ENCODE assay signal across 9 cellular contexts in the genomic region with DNA sequence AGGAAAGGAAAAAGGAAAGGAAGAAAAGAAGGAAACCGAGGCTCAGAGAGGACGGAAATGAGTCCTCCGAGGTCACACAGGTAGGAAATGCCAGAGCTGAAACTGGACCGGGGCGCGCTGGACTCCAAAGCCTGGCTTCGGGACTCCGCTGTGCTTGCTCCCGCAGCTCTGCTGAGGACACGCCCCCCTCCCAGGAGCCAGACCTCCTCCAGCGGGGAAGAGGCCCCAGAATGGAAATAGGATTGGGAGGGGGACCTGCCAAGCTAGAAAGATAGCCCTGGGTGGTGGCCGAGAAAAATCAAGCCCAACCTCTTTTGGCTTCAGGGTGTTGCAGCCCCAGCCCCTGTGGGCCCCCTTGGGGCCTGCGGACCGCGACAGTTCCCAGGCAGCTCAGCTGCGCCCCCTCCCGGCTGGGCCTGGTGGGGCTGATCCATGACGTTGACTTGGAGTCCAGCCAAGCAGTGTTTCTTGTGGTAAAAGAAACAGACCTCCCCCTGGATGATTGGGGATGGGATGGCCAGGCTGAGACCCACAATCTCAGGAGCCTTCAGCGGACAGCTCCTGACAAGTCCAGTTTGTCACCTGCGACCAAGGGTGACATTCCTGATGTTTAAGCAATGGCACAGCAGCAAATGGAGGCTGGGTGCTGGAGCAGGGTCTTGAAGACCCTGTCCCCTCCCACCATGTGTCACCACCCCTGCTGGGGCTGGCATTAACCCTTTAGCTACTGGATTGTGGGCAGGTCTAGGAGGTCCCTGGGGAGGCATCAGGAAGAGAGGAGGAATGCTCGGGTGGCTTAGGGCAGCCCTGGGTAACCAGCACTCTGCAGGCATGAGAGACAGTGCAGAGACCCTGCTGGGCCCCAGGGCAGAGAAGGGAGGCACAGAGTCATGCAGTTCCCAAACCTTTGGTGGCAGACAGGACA. TPM values are rescaled to one million over a fixed set of nuclear protein-coding genes. Genes with fewer than 3 reads are reported as not detected.
DNase-seq lines count a peak whose midpoint lies in the region; ATAC-seq, FAIRE-seq and TF ChIP-seq lines count a peak whose summit lies in the region.
"Had no signal": no experiment of that assay in that cellular context is flagged by ENCODE, and none has a peak within 500 bp of the region (broad histone marks: within the 10 kb centered on the region; RNA-seq: fewer than 3 reads in every experiment).

No MANE protein-coding gene starts in this region.

- H3K27me3 ChIP-seq in gastroesophageal sphincter: no peaks in the 10 kb centered on the region

- TF ChIP-seq POLR2A in gastroesophageal sphincter (IDR thresholded peaks at IDR 0.05): no peak

- no peak overlapping the region for H3K27ac Mint-ChIP-seq in activated T-helper 17 cell treated with anti-CD3 and anti-CD28 coated beads, Interleukin-2, amount 50 U/mL, for 72 hours
- peak overlapping the region; percentile 41 for H3K27ac Mint-ChIP-seq in progenitor cell of endocrine pancreas

- WGBS in gastroesophageal sphincter (ENCODE audit: low coverage in 1 of 2), 2 donors: 14 to 34% methylated on average over 7 of the region's 21 CpGs

- H3K4me1 ChIP-seq in gastroesophageal sphincter: peaks cover 0 to 44% (median 21%) of the 10 kb centered on the region in 3 donors

- H3K36me3 ChIP-seq in gastroesophageal sphincter: no peaks in the 10 kb centered on the region

- no peak overlapping the region for H3K4me3 Mint-ChIP-seq in activated T-helper 17 cell treated with anti-CD3 and anti-CD28 coated beads, Interleukin-2, amount 50 U/mL, for 72 hours
- no peak overlapping the region for H3K4me3 Mint-ChIP-seq in progenitor cell of endocrine pancreas (ENCODE audit: low read depth)

- FAIRE-seq in D721Med (lab: Jason Lieb, UNC): no peak

- no peak for DNase-seq in D721Med (ENCODE audit: insufficient read length, low spot score)
- peak; percentile 93 for DNase-seq in HuH-7 (ENCODE audit: low spot score)
- DNase-seq in RPMI8226: peak; percentile 77
- DNase-seq in progenitor cell of endocrine pancreas (ENCODE audit: low spot score, unreplicated experiment): peak; percentile 50
- no peak for DNase-seq in globus pallidus (ENCODE audit: low spot score)

- peak; percentile 51 for ATAC-seq in activated T-helper 17 cell treated with anti-CD3 and anti-CD28 coated beads, Interleukin-2, amount 50 U/mL, for 72 hours (replicated peaks)
- ATAC-seq in gastroesophageal sphincter: peak; percentile 77
- no peak for ATAC-seq in HG02763 (IDR thresholded peaks at IDR 0.05; ENCODE audit: unreplicated experiment)

- H3K36me3 Mint-ChIP-seq in activated T-helper 17 cell treated with anti-CD3 and anti-CD28 coated beads, Interleukin-2, amount 50 U/mL, for 72 hours (ENCODE audit: low read depth): no peaks in the 10 kb centered on the region
- H3K36me3 Mint-ChIP-seq in progenitor cell of endocrine pancreas (ENCODE audit: insufficient read depth): no peaks in the 10 kb centered on the region

- no peaks in the 10 kb centered on the region for H3K27me3 Mint-ChIP-seq in activated T-helper 17 cell treated with anti-CD3 and anti-CD28 coated beads, Interleukin-2, amount 50 U/mL, for 72 hours
- H3K27me3 Mint-ChIP-seq in progenitor cell of endocrine pancreas: peaks cover 11% of the 10 kb centered on the region

- H3K9me3 ChIP-seq in gastroesophageal sphincter: no peaks in the 10 kb centered on the region

- TF ChIP-seq CTCF in D721Med (IDR thresholded peaks at IDR 0.05; ENCODE audit: insufficient read depth, missing control alignments) (peak; percentile 72), gastroesophageal sphincter (IDR thresholded peaks at IDR 0.05) (peak; percentile 86 to 92 (median 89)), progenitor cell of endocrine pancreas (IDR thresholded peaks at IDR 0.05; ENCODE audit: unreplicated experiment) (peak; percentile 88)

- H3K27ac ChIP-seq in gastroesophageal sphincter: peak overlapping the region in 3 of 4 donors; percentile 75 to 83 (median 82)

- peak overlapping the region in 1 of 2 donors; percentile 16 for H3K4me3 ChIP-seq in gastroesophageal sphincter

- no peak for TF ChIP-seq EP300 in gastroesophageal sphincter (IDR thresholded peaks at IDR 0.05)

- H3K4me1 Mint-ChIP-seq in activated T-helper 17 cell treated with anti-CD3 and anti-CD28 coated beads, Interleukin-2, amount 50 U/mL, for 72 hours: no peaks in the 10 kb centered on the region
- H3K4me1 Mint-ChIP-seq in progenitor cell of endocrine pancreas (ENCODE audit: low read depth): peaks cover 4% of the 10 kb centered on the region

- no peaks in the 10 kb centered on the region for H3K9me3 Mint-ChIP-seq in activated T-helper 17 cell treated with anti-CD3 and anti-CD28 coated beads, Interleukin-2, amount 50 U/mL, for 72 hours
- no peaks in the 10 kb centered on the region for H3K9me3 Mint-ChIP-seq in progenitor cell of endocrine pancreas (ENCODE audit: low read depth)

RNA-seq across cellular contexts. Expression of a gene that starts 55.4 kb away (rescaled TPM):
- not detected for total RNA-seq in activated T-helper 17 cell treated with anti-CD3 and anti-CD28 coated beads, Interleukin-2, amount 50 U/mL, for 72 hours
- 10 to 100 TPM in 2 of 4 donors, 1 to 10 TPM in 2; 8.2 to 24.1 (median 12.9) TPM for total RNA-seq in gastroesophageal sphincter
- 0.29 and 0.31 TPM in 2 replicates for total RNA-seq in progenitor cell of endocrine pancreas
- total RNA-seq: activated CD8-positive, alpha-beta memory T cell treated with anti-CD3 and anti-CD28 coated beads for 36 hours had no signal

Comparison
In these comparisons a context has a peak if more than half of its experiments do, and no peak if none do; other contexts are left out.
1. DNase-seq: peak in HuH-7 (single experiment), RPMI8226 (single experiment) and progenitor cell of endocrine pancreas (single experiment); none in D721Med (single experiment) and globus pallidus (single experiment).
2. Peak in every context shown above with its lines, with median percentiles within 50 percentile points of each other: CTCF ChIP-seq.